23 cellular contexts compared by ENCODE assay signal in the genomic region with DNA sequence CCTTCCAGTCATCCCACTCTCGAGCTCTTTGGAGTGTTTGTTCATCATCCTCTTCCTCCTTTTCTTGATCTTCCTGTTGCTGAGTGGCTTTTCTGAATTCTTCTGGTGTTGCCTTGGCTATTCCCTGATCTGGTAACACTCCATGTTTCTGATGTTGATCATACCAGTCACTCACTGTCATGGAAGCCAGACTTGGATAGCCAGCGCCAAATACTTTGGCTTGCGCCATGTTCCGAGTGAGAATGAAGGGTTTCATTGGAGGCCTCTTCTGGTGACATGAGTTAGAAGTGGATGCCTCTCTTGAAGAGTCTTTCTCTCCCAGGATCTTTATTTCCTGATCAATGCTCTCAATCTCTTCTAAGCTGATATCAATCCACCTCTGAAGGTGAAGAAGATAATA. TPM values are rescaled to one million over a fixed set of nuclear protein-coding genes. Genes with fewer than 3 reads are reported as not detected.
A peak's percentile ranks its signal among the peaks of the same experiment; 100 is the strongest.
DNase-seq lines count a peak whose midpoint lies in the region; ATAC-seq, FAIRE-seq and TF ChIP-seq lines count a peak whose summit lies in the region.
"Had no signal": no experiment of that assay in that cellular context is flagged by ENCODE, and none has a peak within 500 bp of the region (broad histone marks: within the 10 kb centered on the region; RNA-seq: fewer than 3 reads in every experiment).

No MANE protein-coding gene starts in this region.

- peak overlapping the region; percentile 59 for H3K4me3 Mint-ChIP-seq in activated naive CD4-positive, alpha-beta T cell treated with anti-CD3 and anti-CD28 coated beads, Interleukin-2, amount 10 ng/mL, durations not matched to agents 7 days and 5 days
- H3K4me3 Mint-ChIP-seq in activated CD4-positive, alpha-beta memory T cell treated with anti-CD3 and anti-CD28 coated beads, Interleukin-2, amount 10 ng/mL, durations not matched to agents 7 days and 5 days, result peak overlapping the region; percentile 45
- peak overlapping the region in 1 of 2 donors; percentile 54 for H3K4me3 Mint-ChIP-seq in stimulated activated naive B cell treated with anti-CD40 and anti-IgM and Interleukin-4, amounts not matched to agents 10 μg/mL and 1 μg/mL and 100 μg/mL, for 72 hours

- H3K27me3 Mint-ChIP-seq in activated naive CD4-positive, alpha-beta T cell treated with anti-CD3 and anti-CD28 coated beads, Interleukin-2, amount 10 ng/mL, durations not matched to agents 7 days and 5 days, result peaks cover 16% of the 10 kb centered on the region
- peaks cover 13% of the 10 kb centered on the region for H3K27me3 Mint-ChIP-seq in activated CD4-positive, alpha-beta memory T cell treated with anti-CD3 and anti-CD28 coated beads, Interleukin-2, amount 10 ng/mL, durations not matched to agents 7 days and 5 days
- peaks cover 9 to 12% of the 10 kb centered on the region in 2 donors for H3K27me3 Mint-ChIP-seq in stimulated activated naive B cell treated with anti-CD40 and anti-IgM and Interleukin-4, amounts not matched to agents 10 μg/mL and 1 μg/mL and 100 μg/mL, for 72 hours

- CTCF ChIA-PET in activated naive CD4-positive, alpha-beta T cell treated with anti-CD3 and anti-CD28 coated beads, Interleukin-2, amount 10 ng/mL, durations not matched to agents 7 days and 5 days (lab: Charles Lee), result interaction anchor here (1.0 kb wide), 1 partner anchor 142 kb away, joined by 3 read pairs; no protein-coding TSS in a partner anchor
- CTCF ChIA-PET in activated CD4-positive, alpha-beta memory T cell treated with anti-CD3 and anti-CD28 coated beads, Interleukin-2, amount 10 ng/mL, durations not matched to agents 7 days and 5 days (lab: Charles Lee), result no interaction called here

- no peak overlapping the region for H3K9ac ChIP-seq in kidney (ENCODE audit: low read length in 2 of 2)

- no peak overlapping the region for H3K27ac ChIP-seq in kidney (ENCODE audit: low read depth in 2 of 2, low read length in 2 of 2)
- H3K27ac ChIP-seq: neutrophil, PC-9, SJSA1, testis had no signal

- H3K9me3 Mint-ChIP-seq in activated naive CD4-positive, alpha-beta T cell treated with anti-CD3 and anti-CD28 coated beads, Interleukin-2, amount 10 ng/mL, durations not matched to agents 7 days and 5 days, result peaks cover 4% of the 10 kb centered on the region
- H3K9me3 Mint-ChIP-seq in activated CD4-positive, alpha-beta memory T cell treated with anti-CD3 and anti-CD28 coated beads, Interleukin-2, amount 10 ng/mL, durations not matched to agents 7 days and 5 days, result no peaks in the 10 kb centered on the region
- H3K9me3 Mint-ChIP-seq in stimulated activated naive B cell treated with anti-CD40 and anti-IgM and Interleukin-4, amounts not matched to agents 10 μg/mL and 1 μg/mL and 100 μg/mL, for 72 hours, result no peaks in the 10 kb centered on the region

- H3K36me3 Mint-ChIP-seq in activated naive CD4-positive, alpha-beta T cell treated with anti-CD3 and anti-CD28 coated beads, Interleukin-2, amount 10 ng/mL, durations not matched to agents 7 days and 5 days, result no peaks in the 10 kb centered on the region
- H3K36me3 Mint-ChIP-seq in activated CD4-positive, alpha-beta memory T cell treated with anti-CD3 and anti-CD28 coated beads, Interleukin-2, amount 10 ng/mL, durations not matched to agents 7 days and 5 days (ENCODE audit: low read depth), result peaks cover 5% of the 10 kb centered on the region
- H3K36me3 Mint-ChIP-seq in stimulated activated naive B cell treated with anti-CD40 and anti-IgM and Interleukin-4, amounts not matched to agents 10 μg/mL and 1 μg/mL and 100 μg/mL, for 72 hours, result peaks cover 5 to 9% of the 10 kb centered on the region in 2 donors

- DNase-seq in activated naive CD4-positive, alpha-beta T cell treated with anti-CD3 and anti-CD28 coated beads, Interleukin-2, amount 10 ng/mL, durations not matched to agents 7 days and 5 days, result no peak
- no peak for DNase-seq in activated naive CD4-positive, alpha-beta T cell (lab: John Stamatoyannopoulos, UW)
- no peak for DNase-seq in activated CD4-positive, alpha-beta memory T cell treated with anti-CD3 and anti-CD28 coated beads, Interleukin-2, amount 10 ng/mL, durations not matched to agents 7 days and 5 days
- DNase-seq in kidney (peak; percentile 1), NCI-H2196 treated with DMSO at 0.1 percent for 48 hours (lab: John Stamatoyannopoulos, UW; ENCODE audit: unreplicated experiment) (no peak), RKO (ENCODE audit: low spot score) (no peak), SIG-M5 treated with dmso at 0.1 percent for 504 hours (lab: John Stamatoyannopoulos, UW; ENCODE audit: unreplicated experiment) (no peak)
- DNase-seq in stimulated activated naive B cell treated with anti-CD40 and anti-IgM and Interleukin-4, amounts not matched to agents 10 μg/mL and 1 μg/mL and 100 μg/mL, for 72 hours, result no peak
- DNase-seq: activated CD4-positive, CD25-positive, alpha-beta regulatory T cell treated with anti-CD3 and anti-CD28 coated beads, Interleukin-2, amount 50 U/mL, for 72 hours; activated T-cell treated with anti-CD3 and anti-CD28 coated beads, Interleukin-2, amount 50 U/mL, for 1 hour; amygdala; cerebellar nuclear complex; effector CD8-positive, alpha-beta T cell; left colon; NCI-H187; NCI-H345; PC-9; stimulated activated CD4-positive, alpha-beta T cell treated with anti-CD3 and anti-CD28 coated beads, Interleukin-12 subunit alpha, Interleukin-12 subunit beta, amount 100 ng/mL, for 4 hours; stimulated activated CD8-positive, alpha-beta memory T cell treated with anti-CD3 and anti-CD28 coated beads, Interleukin-4, amount 100 ng/mL, for 48 hours; T1000; testis had no signal

- H3K4me1 ChIP-seq in kidney (ENCODE audit: control insufficient read depth in 1 of 2, insufficient read depth in 1 of 2, low read depth in 1 of 2, low read length in 2 of 2), result no peaks in the 10 kb centered on the region
- H3K4me1 ChIP-seq: testis had no signal

- H3K27ac Mint-ChIP-seq in activated naive CD4-positive, alpha-beta T cell treated with anti-CD3 and anti-CD28 coated beads, Interleukin-2, amount 10 ng/mL, durations not matched to agents 7 days and 5 days, result no peak overlapping the region
- no peak overlapping the region for H3K27ac Mint-ChIP-seq in activated CD4-positive, alpha-beta memory T cell treated with anti-CD3 and anti-CD28 coated beads, Interleukin-2, amount 10 ng/mL, durations not matched to agents 7 days and 5 days
- H3K27ac Mint-ChIP-seq in stimulated activated naive B cell treated with anti-CD40 and anti-IgM and Interleukin-4, amounts not matched to agents 10 μg/mL and 1 μg/mL and 100 μg/mL, for 72 hours, result peak overlapping the region; percentile 27

- no peaks in the 10 kb centered on the region for H3K36me3 ChIP-seq in kidney (ENCODE audit: control insufficient read depth in 1 of 2, insufficient read depth in 2 of 2, low read length in 2 of 2)
- H3K36me3 ChIP-seq: neutrophil, SJSA1 had no signal

- no peak for TF ChIP-seq CTCF in kidney (IDR thresholded peaks at IDR 0.05; ENCODE audit: borderline replicate concordance, extremely low read depth, insufficient read depth)

- POLR2A ChIA-PET in activated CD4-positive, alpha-beta memory T cell treated with anti-CD3 and anti-CD28 coated beads, Interleukin-2, amount 10 ng/mL, durations not matched to agents 7 days and 5 days (lab: Charles Lee), result interaction anchor here (4.5 to 34.9 kb wide), 2 partner anchors 27 to 30 kb away, joined by 53 to 759 read pairs; a partner anchor contains a TSS

- ATAC-seq in stimulated activated naive B cell treated with anti-CD40 and anti-IgM and Interleukin-4, amounts not matched to agents 10 μg/mL and 1 μg/mL and 100 μg/mL, for 72 hours (replicated peaks), result no peak
- ATAC-seq: left colon had no signal

- H3K9me3 ChIP-seq in kidney (ENCODE audit: control insufficient read depth in 1 of 2, low read length in 2 of 2), result no peaks in the 10 kb centered on the region
- H3K9me3 ChIP-seq: neutrophil, SJSA1, testis had no signal

- intact Hi-C loops in kidney (cut with DNase I), result no loop called here

- no peak for FAIRE-seq in kidney (lab: Jason Lieb, UNC)

- H3K4me3 ChIP-seq in kidney (ENCODE audit: low read length in 2 of 2), result no peak overlapping the region
- H3K4me3 ChIP-seq: PC-9, SJSA1 had no signal

- peaks cover 26% of the 10 kb centered on the region for H3K4me1 Mint-ChIP-seq in activated naive CD4-positive, alpha-beta T cell treated with anti-CD3 and anti-CD28 coated beads, Interleukin-2, amount 10 ng/mL, durations not matched to agents 7 days and 5 days
- H3K4me1 Mint-ChIP-seq in activated CD4-positive, alpha-beta memory T cell treated with anti-CD3 and anti-CD28 coated beads, Interleukin-2, amount 10 ng/mL, durations not matched to agents 7 days and 5 days, result peaks cover 26% of the 10 kb centered on the region
- peaks cover 10 to 21% of the 10 kb centered on the region in 2 donors for H3K4me1 Mint-ChIP-seq in stimulated activated naive B cell treated with anti-CD40 and anti-IgM and Interleukin-4, amounts not matched to agents 10 μg/mL and 1 μg/mL and 100 μg/mL, for 72 hours

RNA-seq across cellular contexts. Expression of a gene that starts 31.2 kb away (rescaled TPM):
- total RNA-seq in activated CD4-positive, alpha-beta memory T cell treated with anti-CD3 and anti-CD28 coated beads, Interleukin-2, amount 10 ng/mL, durations not matched to agents 7 days and 5 days, result under 1 TPM; 0.85 to 0.96 TPM
- 0.22 TPM for total RNA-seq in kidney
- 0.09 TPM for polyA plus RNA-seq in kidney (ENCODE audit: insufficient read depth, low read depth, low replicate concordance)

RNA-seq across cellular contexts. Expression of a gene that starts 31.8 kb away (rescaled TPM):
- 10 to 100 TPM; 55.2 to 59.6 TPM for total RNA-seq in activated CD4-positive, alpha-beta memory T cell treated with anti-CD3 and anti-CD28 coated beads, Interleukin-2, amount 10 ng/mL, durations not matched to agents 7 days and 5 days
- total RNA-seq in kidney, result 20.2 TPM
- 29.3 TPM for polyA plus RNA-seq in kidney (ENCODE audit: insufficient read depth, low read depth, low replicate concordance)
